ENCODE assay signal across 8 cellular contexts in the genomic region with DNA sequence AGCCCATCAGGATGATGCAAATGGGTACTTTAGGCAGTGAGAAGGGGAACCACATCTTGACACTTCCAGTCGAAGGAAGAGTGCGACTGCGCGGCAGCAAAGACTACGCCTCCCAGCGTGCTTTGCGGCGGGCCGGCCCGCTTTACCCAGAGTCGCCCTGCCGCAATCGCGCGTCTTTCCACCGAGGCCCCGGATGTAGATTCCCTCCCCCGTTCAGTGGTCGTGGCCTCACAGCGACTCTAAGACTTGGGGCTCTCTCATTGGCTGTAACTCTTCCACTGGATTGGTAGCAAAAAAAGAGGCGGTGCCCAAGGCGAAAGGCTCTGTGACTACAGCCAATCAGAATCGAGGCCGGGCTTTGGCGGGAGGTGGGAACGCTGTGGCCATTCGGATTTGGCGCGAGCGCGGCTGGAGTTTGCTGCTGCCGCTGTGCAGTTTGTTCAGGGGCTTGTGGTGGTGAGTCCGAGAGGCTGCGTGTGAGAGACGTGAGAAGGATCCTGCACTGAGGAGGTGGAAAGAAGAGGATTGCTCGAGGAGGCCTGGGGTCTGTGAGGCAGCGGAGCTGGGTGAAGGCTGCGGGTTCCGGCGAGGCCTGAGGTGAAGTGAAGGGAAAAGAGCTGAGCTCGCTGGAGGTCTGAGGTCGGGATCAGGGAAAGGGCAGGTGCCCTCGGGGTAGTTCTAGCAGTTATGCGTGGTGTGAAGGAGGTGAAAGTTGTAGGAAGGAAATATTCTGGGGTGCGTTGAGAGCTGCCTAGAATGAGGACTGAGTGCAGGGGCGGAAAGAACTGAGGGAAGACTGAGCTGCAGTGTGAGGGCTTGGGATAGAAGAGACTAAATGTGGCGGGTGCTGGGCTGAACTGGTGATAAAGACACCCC. TPM values are rescaled to one million over a fixed set of nuclear protein-coding genes. Genes with fewer than 3 reads are reported as not detected.
DNase-seq lines count a peak whose midpoint lies in the region; ATAC-seq and TF ChIP-seq lines count a peak whose summit lies in the region.

A gene with protein sequence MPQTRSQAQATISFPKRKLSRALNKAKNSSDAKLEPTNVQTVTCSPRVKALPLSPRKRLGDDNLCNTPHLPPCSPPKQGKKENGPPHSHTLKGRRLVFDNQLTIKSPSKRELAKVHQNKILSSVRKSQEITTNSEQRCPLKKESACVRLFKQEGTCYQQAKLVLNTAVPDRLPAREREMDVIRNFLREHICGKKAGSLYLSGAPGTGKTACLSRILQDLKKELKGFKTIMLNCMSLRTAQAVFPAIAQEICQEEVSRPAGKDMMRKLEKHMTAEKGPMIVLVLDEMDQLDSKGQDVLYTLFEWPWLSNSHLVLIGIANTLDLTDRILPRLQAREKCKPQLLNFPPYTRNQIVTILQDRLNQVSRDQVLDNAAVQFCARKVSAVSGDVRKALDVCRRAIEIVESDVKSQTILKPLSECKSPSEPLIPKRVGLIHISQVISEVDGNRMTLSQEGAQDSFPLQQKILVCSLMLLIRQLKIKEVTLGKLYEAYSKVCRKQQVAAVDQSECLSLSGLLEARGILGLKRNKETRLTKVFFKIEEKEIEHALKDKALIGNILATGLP (plus strand): TSS at position 386 of the 876 bp plus-strand sequence. CDS start 1,542 bp downstream, outside the sequence.

- peak within 1 kb of the TSS; percentile 79 to 88 for H3K4me3 ChIP-seq in muscle layer of duodenum (ENCODE audit: low read depth in 1 of 2, low read length in 2 of 2)

- no peaks in the 10 kb centered on the region for H3K27me3 ChIP-seq in muscle layer of duodenum (ENCODE audit: low read depth, low read length)

- H3K4me1 Mint-ChIP-seq in activated T-cell treated with anti-CD3 and anti-CD28 coated beads, Interleukin-2, amount 50 U/mL, for 24 hours (ENCODE audit: low read depth) = peaks cover 65% of the 10 kb centered on the region

- in situ Hi-C loops in KBM-7 (cut with MboI; ENCODE audit: low pct_unique_long_range_greater_than_20kb, low sequenced_read_pairs) = no loop called here

- no peaks in the 10 kb centered on the region for H3K27me3 Mint-ChIP-seq in activated T-cell treated with anti-CD3 and anti-CD28 coated beads, Interleukin-2, amount 50 U/mL, for 24 hours

- H3K4me3 Mint-ChIP-seq in activated T-cell treated with anti-CD3 and anti-CD28 coated beads, Interleukin-2, amount 50 U/mL, for 24 hours = peak within 1 kb of the TSS; percentile 95

- H3K4me1 ChIP-seq in muscle layer of duodenum (ENCODE audit: control insufficient read depth in 1 of 2, insufficient read depth in 2 of 2, low read length in 2 of 2) = peaks cover 0 to 10% of the 10 kb centered on the region in 2 donors

- H3K27ac ChIP-seq in muscle layer of duodenum (ENCODE audit: low read length) = peak within 1 kb of the TSS; percentile 43

- H3K36me3 ChIP-seq in muscle layer of duodenum (ENCODE audit: control insufficient read depth in 1 of 2, insufficient read depth in 2 of 2, low read length in 2 of 2) = peaks cover 0 to 9% of the 10 kb centered on the region in 2 donors

- H3K36me3 Mint-ChIP-seq in activated T-cell treated with anti-CD3 and anti-CD28 coated beads, Interleukin-2, amount 50 U/mL, for 24 hours (ENCODE audit: low read depth) = peaks cover 49% of the 10 kb centered on the region

- DNase-seq in DMS153 treated with DMSO at 0.1 percent for 48 hours (lab: John Stamatoyannopoulos, UW; ENCODE audit: unreplicated experiment) = peak; percentile 98
- peak; percentile 100 for DNase-seq in KBM-7
- peak; percentile 97 for DNase-seq in activated T-cell treated with anti-CD3 and anti-CD28 coated beads, Interleukin-2, amount 50 U/mL, for 24 hours
- peak; percentile 98 for DNase-seq in stimulated activated CD8-positive, alpha-beta memory T cell treated with anti-CD3 and anti-CD28 coated beads, Interleukin-7, amount 100 ng/mL, for 4 hours (ENCODE audit: low read depth in 2 of 2)

- ATAC-seq in GM21717 (IDR thresholded peaks at IDR 0.05; ENCODE audit: unreplicated experiment) (peak; percentile 84), esophagus mucosa (peak; percentile 91)

- peak within 1 kb of the TSS; percentile 99 for H3K27ac Mint-ChIP-seq in activated T-cell treated with anti-CD3 and anti-CD28 coated beads, Interleukin-2, amount 50 U/mL, for 24 hours

- no peaks in the 10 kb centered on the region for H3K9me3 ChIP-seq in muscle layer of duodenum (ENCODE audit: control insufficient read depth in 1 of 2, low read length in 2 of 2)

- H3K9me3 Mint-ChIP-seq in activated T-cell treated with anti-CD3 and anti-CD28 coated beads, Interleukin-2, amount 50 U/mL, for 24 hours = no peaks in the 10 kb centered on the region

TF ChIP-seq in PFSK-1, 5 proteins besides CTCF, POLR2A, EP300 and RAD21:
- TF ChIP-seq TAF1 (IDR thresholded peaks at IDR 0.05; ENCODE audit: borderline replicate concordance, insufficient read depth, low read length) = peak; percentile 95
- peak; percentile 100 for TF ChIP-seq SIN3A (IDR thresholded peaks at IDR 0.05; ENCODE audit: borderline replicate concordance, insufficient read depth, low read length)
- TF ChIP-seq POLR2AphosphoS5 (IDR thresholded peaks at IDR 0.05; ENCODE audit: low read depth, low read length) = peak; percentile 98
- TF ChIP-seq, protein P1, sequence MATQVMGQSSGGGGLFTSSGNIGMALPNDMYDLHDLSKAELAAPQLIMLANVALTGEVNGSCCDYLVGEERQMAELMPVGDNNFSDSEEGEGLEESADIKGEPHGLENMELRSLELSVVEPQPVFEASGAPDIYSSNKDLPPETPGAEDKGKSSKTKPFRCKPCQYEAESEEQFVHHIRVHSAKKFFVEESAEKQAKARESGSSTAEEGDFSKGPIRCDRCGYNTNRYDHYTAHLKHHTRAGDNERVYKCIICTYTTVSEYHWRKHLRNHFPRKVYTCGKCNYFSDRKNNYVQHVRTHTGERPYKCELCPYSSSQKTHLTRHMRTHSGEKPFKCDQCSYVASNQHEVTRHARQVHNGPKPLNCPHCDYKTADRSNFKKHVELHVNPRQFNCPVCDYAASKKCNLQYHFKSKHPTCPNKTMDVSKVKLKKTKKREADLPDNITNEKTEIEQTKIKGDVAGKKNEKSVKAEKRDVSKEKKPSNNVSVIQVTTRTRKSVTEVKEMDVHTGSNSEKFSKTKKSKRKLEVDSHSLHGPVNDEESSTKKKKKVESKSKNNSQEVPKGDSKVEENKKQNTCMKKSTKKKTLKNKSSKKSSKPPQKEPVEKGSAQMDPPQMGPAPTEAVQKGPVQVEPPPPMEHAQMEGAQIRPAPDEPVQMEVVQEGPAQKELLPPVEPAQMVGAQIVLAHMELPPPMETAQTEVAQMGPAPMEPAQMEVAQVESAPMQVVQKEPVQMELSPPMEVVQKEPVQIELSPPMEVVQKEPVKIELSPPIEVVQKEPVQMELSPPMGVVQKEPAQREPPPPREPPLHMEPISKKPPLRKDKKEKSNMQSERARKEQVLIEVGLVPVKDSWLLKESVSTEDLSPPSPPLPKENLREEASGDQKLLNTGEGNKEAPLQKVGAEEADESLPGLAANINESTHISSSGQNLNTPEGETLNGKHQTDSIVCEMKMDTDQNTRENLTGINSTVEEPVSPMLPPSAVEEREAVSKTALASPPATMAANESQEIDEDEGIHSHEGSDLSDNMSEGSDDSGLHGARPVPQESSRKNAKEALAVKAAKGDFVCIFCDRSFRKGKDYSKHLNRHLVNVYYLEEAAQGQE (IDR thresholded peaks at IDR 0.05; ENCODE audit: insufficient read depth in 1 of 2, low read depth in 2 of 2, low read length in 2 of 2) = peak in 1 of 2 experiments; percentile 9; a peak in 1 of 4 replicates
- TF ChIP-seq FOXP2 (optimal IDR thresholded peaks at IDR 0.05; ENCODE audit: borderline replicate concordance, extremely low read depth, extremely low read length, insufficient read depth) = peak; percentile 66

RNA-seq across cellular contexts. Expression of the gene that starts here (rescaled TPM):
- polyA plus RNA-seq in PFSK-1 (2012; ENCODE audit: insufficient read length, low read depth) = 39.0 TPM
- 12.8 TPM for total RNA-seq in esophagus mucosa

Comparison
In these comparisons a context has a peak if more than half of its experiments do, and no peak if none do; other contexts are left out.
1. Peak in every context shown above with its lines: DNase-seq, ATAC-seq, H3K4me3 ChIP-seq and H3K27ac ChIP-seq.